In genomic region chr10:86710987-86711236, GRCh38 we compare ENCODE assay signal across 8 cellular contexts. TPM values are rescaled to one million over a fixed set of nuclear protein-coding genes. Genes with fewer than 3 reads are reported as not detected.
A peak's percentile ranks its signal among the peaks of the same experiment; 100 is the strongest.
DNase-seq lines count a peak whose midpoint lies in the region; ATAC-seq and TF ChIP-seq lines count a peak whose summit lies in the region.

No MANE protein-coding gene starts in this region.

- TF ChIP-seq CTCF in AG04449 (IDR thresholded peaks at IDR 0.05; ENCODE audit: insufficient read depth, low read length, missing control alignments) (no peak), mucosa of descending colon (IDR thresholded peaks at IDR 0.05) (peak; percentile 92)

- intact Hi-C loops in mucosa of descending colon (cut with DNase I, micrococcal nuclease) = no loop called here

- H3K27ac ChIP-seq in angular gyrus (ENCODE audit: low read depth, low read length) = peak overlapping the region; percentile 94

- H3K4me3 ChIP-seq in AG04449 (ENCODE audit: low read depth, low read length) (peak overlapping the region; percentile 46), mucosa of descending colon (peak overlapping the region; percentile 70)

- H3K9me3 ChIP-seq in mucosa of descending colon = no peaks in the 10 kb centered on the region

- DNase-seq in AG04449 (ENCODE audit: low read depth, low spot score) (no peak), HEK293T (ENCODE audit: extremely low spot score) (no peak), mucosa of descending colon (no peak), NCI-H1694 (lab: John Stamatoyannopoulos, UW) (no peak), NCI-H1436 treated with DMSO at 0.1 percent for 48 hours (lab: John Stamatoyannopoulos, UW) (no peak), NCI-H146 treated with DMSO at 0.1 percent for 48 hours (lab: John Stamatoyannopoulos, UW; ENCODE audit: unreplicated experiment) (no peak)

- POLR2A ChIA-PET in AG04449 (lab: Yijun Ruan, JAX) = no interaction called here
- POLR2A ChIA-PET in HEK293T (lab: Yijun Ruan, JAX) = interaction anchor here (10.3 kb wide), 1 partner anchor 46 kb away, joined by 62 read pairs; the partner anchor contains the start of gene BMPR1A

- peaks cover 11% of the 10 kb centered on the region for H3K4me1 ChIP-seq in mucosa of descending colon (ENCODE audit: low read depth)

- CTCF ChIA-PET in AG04449 (lab: Yijun Ruan, JAX) (interaction anchor here (1.4 to 8.1 kb wide), 5 partner anchors 17 to 311 kb away, joined by 3 to 68 read pairs (median 4); no protein-coding TSS in a partner anchor), HEK293T (lab: Yijun Ruan, JAX) (no interaction called here)

- H3K36me3 ChIP-seq in mucosa of descending colon (ENCODE audit: low read depth) = no peaks in the 10 kb centered on the region

- no peak for ATAC-seq in mucosa of descending colon
- ATAC-seq in GM18867 (IDR thresholded peaks at IDR 0.05; ENCODE audit: unreplicated experiment) = no peak

TF ChIP-seq in HEK293T, 16 proteins besides CTCF, POLR2A, EP300 and RAD21:
- TF ChIP-seq ARNT (IDR thresholded peaks at IDR 0.05) (no peak), L3MBTL2 (conservative IDR thresholded peaks at IDR 0.05) (peak; percentile 38), ZNF384 (IDR thresholded peaks at IDR 0.05) (no peak)

RNA-seq across cellular contexts. Expression of gene LDB3, which starts 42.6 kb away (rescaled TPM):
- total RNA-seq in mucosa of descending colon = 10 to 100 TPM in 1 of 3 donors, 1 to 10 TPM in 1, under 1 TPM in 1; 0.96 to 22.7 (median 3.2) TPM

RNA-seq across cellular contexts. Expression of gene BMPR1A, which starts 45.5 kb away (rescaled TPM):
- total RNA-seq in mucosa of descending colon = 100 to 1,000 TPM in 1 of 3 donors, 10 to 100 TPM in 2; 44.4 to 126 (median 45.3) TPM

RNA-seq across cellular contexts. Expression of gene OPN4, which starts 56.6 kb away (rescaled TPM):
- under 1 TPM in 1 of 3 donors, not detected in 2; 0.20 TPM for total RNA-seq in mucosa of descending colon
